1 cellular context compared by ENCODE assay signal in genomic region chr6:167341665-167342655, GRCh38.
TF ChIP-seq lines count a peak whose summit lies in the region.

No MANE protein-coding gene starts in this region.

TF ChIP-seq in HepG2, 621 proteins besides CTCF, POLR2A, EP300 and RAD21 (continued from another document and continues in another):
- TF ChIP-seq CEBPZ (IDR thresholded peaks at IDR 0.05; ENCODE audit: low read length) (no peak), ZNF549 (CRISPR knock-in tag; IDR thresholded peaks at IDR 0.05) (no peak), CBFB (CRISPR knock-in tag; IDR thresholded peaks at IDR 0.05) (peak; percentile 93), ATRX (CRISPR knock-in tag; IDR thresholded peaks at IDR 0.05; ENCODE audit: borderline replicate concordance) (no peak), ZFP91 (CRISPR knock-in tag; IDR thresholded peaks at IDR 0.05; ENCODE audit: borderline replicate concordance) (no peak; the same call in 1 of the 2 replicates), ZNF230 (CRISPR knock-in tag; IDR thresholded peaks at IDR 0.05) (no peak), HMGXB4 (CRISPR knock-in tag; IDR thresholded peaks at IDR 0.05; ENCODE audit: borderline replicate concordance in 1 of 2, low read depth in 1 of 2) (0 out of 4 replicates have a peak, but pooled peaks of 1 of the 2 experiments have one; percentile 48), THAP11 (CRISPR knock-in tag; IDR thresholded peaks at IDR 0.05) (peak; percentile 77), ZNF362 (CRISPR knock-in tag; IDR thresholded peaks at IDR 0.05; ENCODE audit: borderline replicate concordance) (peak; percentile 37; the same call in 1 of the 2 replicates), ERF (CRISPR knock-in tag; IDR thresholded peaks at IDR 0.05) (peak; percentile 97), ZNF790 (CRISPR knock-in tag; IDR thresholded peaks at IDR 0.05; ENCODE audit: borderline replicate concordance) (no peak), KAT7 (CRISPR knock-in tag; IDR thresholded peaks at IDR 0.05; ENCODE audit: borderline replicate concordance) (no peak), ZBTB8A (CRISPR knock-in tag; IDR thresholded peaks at IDR 0.05; ENCODE audit: borderline replicate concordance, low read depth) (no peak), ZNF761 (CRISPR knock-in tag; conservative IDR thresholded peaks at IDR 0.05) (no peak), AFF4 (CRISPR knock-in tag; IDR thresholded peaks at IDR 0.05) (no peak), DNMT3B (CRISPR knock-in tag; conservative IDR thresholded peaks at IDR 0.05) (peak; percentile 83; the same call in 1 of the 2 replicates), ZNF589 (CRISPR knock-in tag; conservative IDR thresholded peaks at IDR 0.05) (no peak), KLF6 (CRISPR knock-in tag; IDR thresholded peaks at IDR 0.05) (peak; percentile 86), GPBP1L1 (CRISPR knock-in tag; IDR thresholded peaks at IDR 0.05) (no peak), RFX1 (IDR thresholded peaks at IDR 0.05) (no peak), ZUFSP (CRISPR knock-in tag; IDR thresholded peaks at IDR 0.05; ENCODE audit: borderline replicate concordance) (no peak), ATF6 (CRISPR knock-in tag; conservative IDR thresholded peaks at IDR 0.05) (peak; percentile 95), HNF1B (CRISPR knock-in tag; IDR thresholded peaks at IDR 0.05) (peak; percentile 93), NR3C1 (CRISPR knock-in tag; IDR thresholded peaks at IDR 0.05) (no peak), MXD4 (CRISPR knock-in tag; IDR thresholded peaks at IDR 0.05) (peak; percentile 73; the same call in 1 of the 2 replicates), ZNF687 (CRISPR knock-in tag; IDR thresholded peaks at IDR 0.05) (no peak), HMG20A (CRISPR knock-in tag; IDR thresholded peaks at IDR 0.05; ENCODE audit: borderline replicate concordance) (peak; percentile 100), MYC (CRISPR knock-in tag; IDR thresholded peaks at IDR 0.05; ENCODE audit: borderline replicate concordance) (peak; percentile 50; the same call in 1 of the 2 replicates), GZF1 (CRISPR knock-in tag; IDR thresholded peaks at IDR 0.05) (no peak; the same call in 1 of the 2 replicates), ZNF674 (CRISPR knock-in tag; IDR thresholded peaks at IDR 0.05; ENCODE audit: low read depth) (no peak)
